In genomic region chr2:29066989-29067605, GRCh38 we compare ENCODE assay signal across 1 cellular context.
TF ChIP-seq lines count a peak whose summit lies in the region.

No MANE protein-coding gene starts in this region.

TF ChIP-seq in IMR-90, 13 proteins besides CTCF, POLR2A, EP300 and RAD21:
- TF ChIP-seq FOS (IDR thresholded peaks at IDR 0.05; ENCODE audit: low read depth, low read length) (no peak), SMC3 (IDR thresholded peaks at IDR 0.05; ENCODE audit: low read depth, low read length) (no peak), BHLHE40 (IDR thresholded peaks at IDR 0.05; ENCODE audit: low read depth, low read length) (no peak), ELK1 (IDR thresholded peaks at IDR 0.05; ENCODE audit: borderline replicate concordance, low read depth, low read length) (no peak), CHD1 (IDR thresholded peaks at IDR 0.05; ENCODE audit: low read depth, low read length) (no peak), MAZ (IDR thresholded peaks at IDR 0.05; ENCODE audit: borderline replicate concordance, low read depth, low read length) (no peak), MAFK (IDR thresholded peaks at IDR 0.05; ENCODE audit: low read depth, low read length) (no peak), RFX5 (IDR thresholded peaks at IDR 0.05; ENCODE audit: low read depth, low read length) (no peak), RCOR1 (IDR thresholded peaks at IDR 0.05; ENCODE audit: insufficient replicate concordance, low read length) (no peak), MXI1 (IDR thresholded peaks at IDR 0.05; ENCODE audit: borderline replicate concordance, low read depth, low read length) (no peak), NFE2L2 (IDR thresholded peaks at IDR 0.05; ENCODE audit: low read depth, low read length) (no peak), USF2 (IDR thresholded peaks at IDR 0.05; ENCODE audit: low read depth, low read length) (no peak), CEBPB (IDR thresholded peaks at IDR 0.05; ENCODE audit: low read depth, low read length) (no peak)
